Comparison of ENCODE assay signal across 17 cellular contexts in genomic region chr13:46392967-46393366, GRCh38. TPM values are rescaled to one million over a fixed set of nuclear protein-coding genes. Genes with fewer than 3 reads are reported as not detected.
DNase-seq lines count a peak whose midpoint lies in the region; ATAC-seq, FAIRE-seq and TF ChIP-seq lines count a peak whose summit lies in the region.
"Had no signal": no experiment of that assay in that cellular context is flagged by ENCODE, and none has a peak within 500 bp of the region (broad histone marks: within the 10 kb centered on the region; RNA-seq: fewer than 3 reads in every experiment).

No MANE protein-coding gene starts in this region.

- H3K9ac ChIP-seq in DND-41 (ENCODE audit: low read depth, low read length), result no peak overlapping the region

- H3K9me3 ChIP-seq in DND-41 (ENCODE audit: insufficient read depth, low read length, severe bottlenecking), result no peaks in the 10 kb centered on the region
- H3K9me3 ChIP-seq: BE2C, heart right ventricle, neutrophil had no signal

- H2AFZ ChIP-seq in DND-41 (ENCODE audit: low read depth, low read length), result no peak overlapping the region

- peak; percentile 4 for FAIRE-seq in GM19239 (lab: Jason Lieb, UNC)
- FAIRE-seq: bronchial epithelial cell had no signal

- H3K27ac Mint-ChIP-seq in CD14-positive monocyte, result no peak overlapping the region
- H3K27ac Mint-ChIP-seq in mesothelial cell of epicardium, result no peak overlapping the region
- H3K27ac Mint-ChIP-seq: activated T-cell treated with anti-CD3 and anti-CD28 coated beads, Interleukin-2, amount 50 U/mL, for 24 hours had no signal

- peak; percentile 86 for ATAC-seq in DND-41 (ENCODE audit: insufficient read depth, low read depth)
- ATAC-seq in HG03565 (IDR thresholded peaks at IDR 0.05; ENCODE audit: unreplicated experiment), result peak; percentile 60
- no peak for ATAC-seq in GM18498 (IDR thresholded peaks at IDR 0.05; ENCODE audit: unreplicated experiment)
- ATAC-seq: HCT116, heart right ventricle had no signal

- in situ Hi-C loops in astrocyte of the spinal cord (cut with HindIII; ENCODE audit: low sequenced_read_pairs), result no loop called here

- H3K4me1 ChIP-seq in DND-41 (ENCODE audit: insufficient read depth, low read length), result peaks cover 66% of the 10 kb centered on the region
- H3K4me1 ChIP-seq: BE2C had no signal

- peak; percentile 52 for DNase-seq in DND-41
- DNase-seq in GM19239 (ENCODE audit: insufficient read length, low spot score), result no peak
- DNase-seq in astrocyte of the spinal cord (ENCODE audit: low read depth, low spot score), result peak; percentile 27
- no peak for DNase-seq in CD14-positive monocyte (ENCODE audit: low spot score)
- no peak for DNase-seq in NK-92 treated with Interleukin-12 subunit alpha and Interleukin-12 subunit beta, amount 100 ng/mL, for 24 hours (lab: John Stamatoyannopoulos, UW)
- no peak for DNase-seq in mesothelial cell of epicardium (ENCODE audit: low spot score in 2 of 2, unreplicated experiment in 2 of 2)
- DNase-seq: activated T-cell treated with anti-CD3 and anti-CD28 coated beads, Interleukin-2, amount 50 U/mL, for 24 hours; BE2C; heart right ventricle; NCI-H2227 treated with DMSO at 0.1 percent for 48 hours; SHP77 treated with DMSO at 0.1 percent for 48 hours; stimulated activated CD4-positive, alpha-beta T cell treated with anti-CD3 and anti-CD28 coated beads, Interleukin-12 subunit alpha, Interleukin-12 subunit beta, amount 100 ng/mL, for 4 hours had no signal

- H3K27ac ChIP-seq in DND-41 (ENCODE audit: low read length), result peak overlapping the region; percentile 72
- H3K27ac ChIP-seq: heart right ventricle, neutrophil had no signal

- H3K4me2 ChIP-seq in DND-41 (ENCODE audit: insufficient read depth, low read length), result no peak overlapping the region

- TF ChIP-seq CTCF in DND-41 (IDR thresholded peaks at IDR 0.05; ENCODE audit: borderline replicate concordance, extremely low read depth, low read length, poor library complexity, severe bottlenecking), result no peak
- no peak for TF ChIP-seq CTCF in astrocyte of the spinal cord (IDR thresholded peaks at IDR 0.05; ENCODE audit: low read depth, low read length)
- no peak for TF ChIP-seq CTCF in CD14-positive monocyte (IDR thresholded peaks at IDR 0.05)
- TF ChIP-seq CTCF in mesothelial cell of epicardium (IDR thresholded peaks at IDR 0.05; ENCODE audit: unreplicated experiment), result no peak

- H3K4me1 Mint-ChIP-seq in CD14-positive monocyte, result peaks cover 33% of the 10 kb centered on the region
- peaks cover 27% of the 10 kb centered on the region for H3K4me1 Mint-ChIP-seq in mesothelial cell of epicardium

- H3K36me3 ChIP-seq in DND-41 (ENCODE audit: insufficient read depth, low read length), result no peaks in the 10 kb centered on the region
- H3K36me3 ChIP-seq: BE2C, heart right ventricle, neutrophil had no signal

- peaks cover 0 to 2% (median 1%) of the 10 kb centered on the region in 7 donors for H3K9me3 Mint-ChIP-seq in CD14-positive monocyte
- H3K9me3 Mint-ChIP-seq in mesothelial cell of epicardium, result no peaks in the 10 kb centered on the region
- H3K9me3 Mint-ChIP-seq: activated T-cell treated with anti-CD3 and anti-CD28 coated beads, Interleukin-2, amount 50 U/mL, for 24 hours had no signal

- no peaks in the 10 kb centered on the region for H3K27me3 ChIP-seq in DND-41 (ENCODE audit: insufficient read depth, low read length, poor library complexity)
- H3K27me3 ChIP-seq: neutrophil had no signal

- H3K36me3 Mint-ChIP-seq in CD14-positive monocyte (peaks cover 0 to 3% of the 10 kb centered on the region in 2 donors), mesothelial cell of epicardium (no peaks in the 10 kb centered on the region)

- H3K4me3 Mint-ChIP-seq in CD14-positive monocyte (no peak overlapping the region), mesothelial cell of epicardium (no peak overlapping the region)
- H3K4me3 Mint-ChIP-seq: activated T-cell treated with anti-CD3 and anti-CD28 coated beads, Interleukin-2, amount 50 U/mL, for 24 hours had no signal

- H4K20me1 ChIP-seq in DND-41 (ENCODE audit: insufficient read depth, low read length), result no peaks in the 10 kb centered on the region

- intact Hi-C loops in CD14-positive monocyte (cut with micrococcal nuclease), result no loop called here

- H3K27me3 Mint-ChIP-seq in CD14-positive monocyte (ENCODE audit: low read depth in 3 of 3) (peaks cover 0 to 6% (median 0%) of the 10 kb centered on the region in 3 donors), mesothelial cell of epicardium (ENCODE audit: low read depth) (peaks cover 6% of the 10 kb centered on the region)

- H3K4me3 ChIP-seq in DND-41 (ENCODE audit: low read depth in 1 of 2, low read length in 2 of 2) (no peak overlapping the region), astrocyte of the spinal cord (ENCODE audit: low read depth, low read length) (no peak overlapping the region)
- H3K4me3 ChIP-seq: heart right ventricle had no signal

- H3K79me2 ChIP-seq in DND-41 (ENCODE audit: insufficient read depth, low read length), result no peaks in the 10 kb centered on the region

RNA-seq across cellular contexts. Expression of gene RUBCNL, which starts 5.9 kb away (rescaled TPM):
- polyA plus RNA-seq in CD14-positive monocyte, result 1 to 10 TPM; 1.5 to 2.8 TPM
- total RNA-seq in mesothelial cell of epicardium, result 2.4 to 3.2 TPM (median 2.8 TPM) in 3 replicates
- total RNA-seq: bronchial epithelial cell had no signal

Comparison
In these comparisons a context has a peak if more than half of its experiments do, and no peak if none do; other contexts are left out.
1. DNase-seq: peak in DND-41 (single experiment) and astrocyte of the spinal cord (single experiment); none in GM19239 (single experiment), CD14-positive monocyte (single experiment), NK-92 treated with Interleukin-12 subunit alpha and Interleukin-12 subunit beta, amount 100 ng/mL, for 24 hours (single experiment) and mesothelial cell of epicardium (0 of 2).